Comparison of ENCODE assay signal across 1 cellular context in genomic region chr6:38179794-38180430, GRCh38.
TF ChIP-seq lines count a peak whose summit lies in the region.

No MANE protein-coding gene starts in this region.

TF ChIP-seq in WTC11, 78 proteins besides CTCF, POLR2A, EP300 and RAD21 (continued from another document):
- TF ChIP-seq ARID4B (CRISPR knock-in tag; IDR thresholded peaks at IDR 0.05; ENCODE audit: borderline replicate concordance) (no peak), NFATC4 (CRISPR knock-in tag; IDR thresholded peaks at IDR 0.05) (no peak), PRDM15 (CRISPR knock-in tag; IDR thresholded peaks at IDR 0.05) (no peak), FOXP1 (CRISPR knock-in tag; IDR thresholded peaks at IDR 0.05; ENCODE audit: borderline replicate concordance) (no peak), PREB (CRISPR knock-in tag; IDR thresholded peaks at IDR 0.05; ENCODE audit: borderline replicate concordance) (no peak), KAT7 (CRISPR knock-in tag; IDR thresholded peaks at IDR 0.05; ENCODE audit: borderline replicate concordance) (no peak), CDX4 (CRISPR knock-in tag; IDR thresholded peaks at IDR 0.05; ENCODE audit: borderline replicate concordance) (no peak), ERG (CRISPR knock-in tag; IDR thresholded peaks at IDR 0.05) (no peak)
